8 cellular contexts compared by ENCODE assay signal in genomic region chr17:2396192-2396567, GRCh38. TPM values are rescaled to one million over a fixed set of nuclear protein-coding genes. Genes with fewer than 3 reads are reported as not detected.
DNase-seq lines count a peak whose midpoint lies in the region; ATAC-seq, FAIRE-seq and TF ChIP-seq lines count a peak whose summit lies in the region.

No MANE protein-coding gene starts in this region.

- no peaks in the 10 kb centered on the region for H3K27me3 ChIP-seq in CD8-positive, alpha-beta memory T cell (ENCODE audit: insufficient read depth, low read length, poor library complexity, severe bottlenecking)
- H3K27me3 ChIP-seq in NT2/D1 (ENCODE audit: insufficient read depth, insufficient read length) (no peaks in the 10 kb centered on the region), H1 (replicated peaks in 1 of 4; ENCODE audit: control insufficient read depth in 3 of 4, extremely low read depth in 1 of 4, insufficient read depth in 3 of 4, low read length in 3 of 4) (no peaks in the 10 kb centered on the region), osteoblast (ENCODE audit: insufficient read depth, low read length) (no peaks in the 10 kb centered on the region)

- H3K27ac Mint-ChIP-seq in CD8-positive, alpha-beta memory T cell, result peak overlapping the region; percentile 19 to 100 (median 80)

- 59% methylated on average over 7 of the region's 7 CpGs; no CpG with 5 or more reads in 1 of the 2 experiments for WGBS in H1 (ENCODE audit: extremely low coverage in 1 of 2, insufficient coverage in 1 of 2, insufficient read length in 1 of 2, insufficient replicate concordance in 2 of 2, low coverage in 1 of 2, low lambda C conversion rate in 2 of 2, missing lambda C conversion rate in 1 of 2), 2 experiments

- H3K4me1 Mint-ChIP-seq in CD8-positive, alpha-beta memory T cell, result peaks cover 38 to 66% (median 41%) of the 10 kb centered on the region in 3 donors

- peaks cover 28% of the 10 kb centered on the region for H3K79me1 ChIP-seq in H1 (ENCODE audit: low read depth, low read length)

- POLR2A ChIA-PET in CD8-positive, alpha-beta memory T cell (lab: Charles Lee), result no interaction called here
- POLR2A ChIA-PET in H1 (lab: Charles Lee; ENCODE audit: partially characterized antibody), result interaction anchor here (0.9 to 1.3 kb wide), 3 partner anchors 14 to 58 kb away, joined by 3 to 4 read pairs (median 3); no protein-coding TSS in a partner anchor

- no peak overlapping the region for H4K5ac ChIP-seq in H1 (ENCODE audit: insufficient read length, low read depth, low read length)

- no peak for FAIRE-seq in H1 (lab: Jason Lieb, UNC)

- H3K9me3 ChIP-seq in CD8-positive, alpha-beta memory T cell (ENCODE audit: low read length), result no peaks in the 10 kb centered on the region
- H3K9me3 ChIP-seq in NT2/D1 (ENCODE audit: insufficient read depth, low read length) (no peaks in the 10 kb centered on the region), H1 (ENCODE audit: insufficient read depth in 2 of 2, low read depth in 1 of 2, low read length in 1 of 2) (no peaks in the 10 kb centered on the region), osteoblast (ENCODE audit: low read depth, low read length) (no peaks in the 10 kb centered on the region)

- H3K56ac ChIP-seq in H1 (replicated peaks; ENCODE audit: insufficient read length, low read depth, low read length), result peak overlapping the region; percentile 11

- H3K4me3 ChIP-seq in CD8-positive, alpha-beta memory T cell (ENCODE audit: low read length), result no peak overlapping the region
- H3K4me3 ChIP-seq in NT2/D1 (ENCODE audit: insufficient read length, low read depth) (peak overlapping the region; percentile 43), H1 (ENCODE audit: extremely low read depth in 1 of 4, insufficient read depth in 2 of 4, low read depth in 3 of 4, low read length in 4 of 4) (peak overlapping the region; percentile 35 to 96 (median 46)), osteoblast (ENCODE audit: insufficient read depth, low read length) (peak overlapping the region; percentile 66)

- peak overlapping the region; percentile 57 for H3K4ac ChIP-seq in H1 (replicated peaks; ENCODE audit: insufficient read length, low read depth, low read length)

- H2AFZ ChIP-seq in H1 (ENCODE audit: low read length), result no peak overlapping the region
- H2AFZ ChIP-seq in osteoblast (ENCODE audit: low read length), result no peak overlapping the region

- TF ChIP-seq POLR2A in H1 (IDR thresholded peaks at IDR 0.05; ENCODE audit: control extremely low read depth in 1 of 2, low read depth in 2 of 2, low read length in 2 of 2), result no peak

- H3K23ac ChIP-seq in H1 (ENCODE audit: insufficient read length), result no peak overlapping the region

- no peak for ATAC-seq in HG03196 (IDR thresholded peaks at IDR 0.05; ENCODE audit: unreplicated experiment)
- no peak for ATAC-seq in GM19023 (IDR thresholded peaks at IDR 0.05; ENCODE audit: unreplicated experiment)

- peaks cover 56% of the 10 kb centered on the region for H3K4me1 ChIP-seq in CD8-positive, alpha-beta memory T cell (ENCODE audit: insufficient read depth, low read length)
- H3K4me1 ChIP-seq in NT2/D1 (ENCODE audit: insufficient read depth, insufficient read length), result peaks cover 40% of the 10 kb centered on the region
- H3K4me1 ChIP-seq in H1 (replicated peaks in 1 of 4; ENCODE audit: control insufficient read depth in 3 of 4, insufficient read depth in 4 of 4, low read length in 3 of 4), result peaks cover 15 to 46% (median 32%) of the 10 kb centered on the region in 4 experiments
- peaks cover 48% of the 10 kb centered on the region for H3K4me1 ChIP-seq in osteoblast (ENCODE audit: insufficient read depth, low read length)

- no peaks in the 10 kb centered on the region for H3K9me3 Mint-ChIP-seq in CD8-positive, alpha-beta memory T cell

- peak overlapping the region in 6 of 7 donors; percentile 41 to 87 (median 60) for H3K4me3 Mint-ChIP-seq in CD8-positive, alpha-beta memory T cell

- H3K9ac ChIP-seq in NT2/D1 (ENCODE audit: insufficient read length, low read depth), result peak overlapping the region; percentile 88
- peak overlapping the region in 1 of 4 experiments; percentile 46; a peak in 1 of 7 replicates for H3K9ac ChIP-seq in H1 (replicated peaks in 1 of 4; ENCODE audit: extremely low read depth in 1 of 4, low read depth in 3 of 4, low read length in 3 of 4)

- TF ChIP-seq CTCF in H1 (IDR thresholded peaks at IDR 0.05; ENCODE audit: control extremely low read depth in 1 of 3, insufficient read depth in 1 of 3, low read depth in 1 of 3, low read length in 3 of 3), result no peak
- TF ChIP-seq CTCF in osteoblast (IDR thresholded peaks at IDR 0.05; ENCODE audit: extremely low read depth, low read depth, low read length), result peak; percentile 2

- peaks cover 0 to 4% of the 10 kb centered on the region in 2 donors for H3K27me3 Mint-ChIP-seq in CD8-positive, alpha-beta memory T cell

- H2BK5ac ChIP-seq in H1 (ENCODE audit: low read depth, low read length), result peak overlapping the region; percentile 71

- CTCF ChIA-PET in CD8-positive, alpha-beta memory T cell (lab: Charles Lee), result no interaction called here
- CTCF ChIA-PET in H1 (lab: Charles Lee; ENCODE audit: partially characterized antibody), result interaction anchor here (1.3 to 1.5 kb wide), 2 partner anchors 13 to 20 kb away, joined by 3 to 9 read pairs; no protein-coding TSS in a partner anchor

- TF ChIP-seq RAD21 in H1 (IDR thresholded peaks at IDR 0.05 in 1 of 2, conservative IDR thresholded peaks at IDR 0.05 in 1 of 2; ENCODE audit: low read depth in 2 of 2, low read length in 2 of 2), result no peak

- 0 out of 2 replicates have a peak overlapping the region, but pooled peaks have one; percentile 72 for H2BK20ac ChIP-seq in H1 (ENCODE audit: low read length)

- no peak overlapping the region for H2BK120ac ChIP-seq in H1 (replicated peaks; ENCODE audit: low read depth, low read length)

- peak overlapping the region; percentile 83 for H4K91ac ChIP-seq in H1 (replicated peaks; ENCODE audit: insufficient read length, low read length)

- H2AK5ac ChIP-seq in H1 (ENCODE audit: low read depth, low read length), result peak overlapping the region; percentile 79; the same call in 1 of the 2 replicates

- H3K23me2 ChIP-seq in H1 (ENCODE audit: low read depth, low read length), result peaks cover 25% of the 10 kb centered on the region

- no peak for TF ChIP-seq EP300 in H1 (IDR thresholded peaks at IDR 0.05; ENCODE audit: borderline replicate concordance in 1 of 2, low read depth in 2 of 2, low read length in 2 of 2)

- H2BK15ac ChIP-seq in H1 (ENCODE audit: low read length), result peak overlapping the region; percentile 53

- H4K20me1 ChIP-seq in H1 (replicated peaks in 1 of 2; ENCODE audit: control insufficient read depth in 1 of 2, insufficient read depth in 2 of 2, low read length in 2 of 2) (peaks cover 8 to 18% of the 10 kb centered on the region in 2 experiments), osteoblast (ENCODE audit: insufficient read depth, low read length) (peaks cover 13% of the 10 kb centered on the region)

- H2BK12ac ChIP-seq in H1 (ENCODE audit: low read depth, low read length), result peak overlapping the region; percentile 87; the same call in 1 of the 2 replicates

- peak overlapping the region; percentile 60 for H3K18ac ChIP-seq in H1 (ENCODE audit: extremely low read depth, low read length)

- H3K36me3 ChIP-seq in CD8-positive, alpha-beta memory T cell (ENCODE audit: insufficient read depth, low read length), result no peaks in the 10 kb centered on the region
- H3K36me3 ChIP-seq in NT2/D1 (ENCODE audit: insufficient read depth, insufficient read length, low read length), result peaks cover 3% of the 10 kb centered on the region
- no peaks in the 10 kb centered on the region for H3K36me3 ChIP-seq in H1 (ENCODE audit: control insufficient read depth in 2 of 4, insufficient read depth in 4 of 4, low read length in 3 of 4)
- no peaks in the 10 kb centered on the region for H3K36me3 ChIP-seq in osteoblast (ENCODE audit: insufficient read depth, low read length)

- peak overlapping the region; percentile 35 for H3K27ac ChIP-seq in CD8-positive, alpha-beta memory T cell (ENCODE audit: low read depth, low read length)
- H3K27ac ChIP-seq in H1 (ENCODE audit: low read depth, low read length) (no peak overlapping the region; the same call in 1 of the 2 replicates), osteoblast (ENCODE audit: low read depth, low read length) (peak overlapping the region; percentile 89)

- H3K14ac ChIP-seq in H1 (ENCODE audit: insufficient read length), result no peak overlapping the region

- no peak for DNase-seq in CD8-positive, alpha-beta memory T cell
- DNase-seq in NT2/D1 (ENCODE audit: low read depth, low spot score) (no peak), H1 (ENCODE audit: low read depth in 1 of 2, low spot score in 2 of 2) (no peak), osteoblast (ENCODE audit: insufficient read length, low spot score, missing footprints) (no peak), NCI-H446 (lab: John Stamatoyannopoulos, UW) (no peak), CD1c-positive myeloid dendritic cell (ENCODE audit: extremely low spot score) (no peak)

- H3K79me2 ChIP-seq in H1 (ENCODE audit: control insufficient read depth in 1 of 2, insufficient read depth in 2 of 2, low read length in 2 of 2) (peaks cover 0 to 50% of the 10 kb centered on the region in 2 experiments; a peak in 2 of 4 replicates), osteoblast (ENCODE audit: insufficient read depth, low read length) (peaks cover 69% of the 10 kb centered on the region)

- H3K4me2 ChIP-seq in H1 (ENCODE audit: insufficient read depth in 1 of 2, low read depth in 2 of 2, low read length in 2 of 2) (peak overlapping the region; percentile 75 to 94), osteoblast (ENCODE audit: insufficient read depth, low read length) (peak overlapping the region; percentile 80)

- peaks cover 0 to 15% (median 0%) of the 10 kb centered on the region in 3 donors for H3K36me3 Mint-ChIP-seq in CD8-positive, alpha-beta memory T cell

- H4K8ac ChIP-seq in H1 (ENCODE audit: extremely low read depth, insufficient read depth, low read length), result peak overlapping the region; percentile 42; the same call in 1 of the 2 replicates

RNA-seq across cellular contexts. Expression of gene MNT, which starts 4.7 kb away (rescaled TPM):
- total RNA-seq in CD8-positive, alpha-beta memory T cell, result 10 to 100 TPM; 21.5 to 24.3 TPM
- 1.2 TPM for polyA plus RNA-seq in CD8-positive, alpha-beta memory T cell
- total RNA-seq in H1 (2021; fragmentation: NEBNext Ultra II Directional; extraction: Animal tissue kit (Norgen Biotek cat#: 25700)), result 16.3 and 17.3 TPM in 2 replicates
- polyA plus RNA-seq in H1 (2011; rRNA removed), result 5.0 and 9.0 TPM in 2 replicates
- 6.1 TPM for polyA plus RNA-seq in H1 (2011; cell fraction: cytosol; rRNA removed)
- polyA plus RNA-seq in H1 (2011; cell fraction: nucleus; rRNA removed), result 12.8 TPM
- polyA plus RNA-seq in H1 (2012, experiment 1 of 2), result 10.9 to 15.7 TPM (median 13.9 TPM) in 4 replicates
- polyA plus RNA-seq in H1 (2012, experiment 2 of 2), result 7.1 TPM
- polyA plus RNA-seq in H1 (2013, experiment 1 of 2), result 12.5 TPM
- polyA plus RNA-seq in H1 (2013, experiment 2 of 2), result 10.8 TPM
- polyA minus RNA-seq in H1 (2011; rRNA and poly(A)+ RNA removed), result 3.2 and 4.2 TPM in 2 replicates
- polyA minus RNA-seq in H1 (2011; cell fraction: cytosol; rRNA and poly(A)+ RNA removed), result 8.7 TPM
- 6.2 TPM for polyA minus RNA-seq in H1 (2011; cell fraction: nucleus; rRNA and poly(A)+ RNA removed)
- total RNA-seq in osteoblast, result 12.3 and 14.1 TPM in 2 replicates

RNA-seq across cellular contexts. Expression of gene SGSM2, which starts 58.9 kb away (rescaled TPM):
- total RNA-seq in CD8-positive, alpha-beta memory T cell, result 10 to 100 TPM; 39.8 to 43.1 TPM
- 16.3 TPM for polyA plus RNA-seq in CD8-positive, alpha-beta memory T cell
- 38.7 and 44.5 TPM in 2 replicates for total RNA-seq in H1 (2021; fragmentation: NEBNext Ultra II Directional; extraction: Animal tissue kit (Norgen Biotek cat#: 25700))
- 77.7 and 93.1 TPM in 2 replicates for polyA plus RNA-seq in H1 (2011; rRNA removed)
- 74.8 TPM for polyA plus RNA-seq in H1 (2011; cell fraction: cytosol; rRNA removed)
- 421 TPM for polyA plus RNA-seq in H1 (2011; cell fraction: nucleus; rRNA removed)
- polyA plus RNA-seq in H1 (2012, experiment 1 of 2), result 50.0 to 79.8 TPM (median 73.4 TPM) in 4 replicates
- 44.8 TPM for polyA plus RNA-seq in H1 (2012, experiment 2 of 2)
- 23.4 TPM for polyA plus RNA-seq in H1 (2013, experiment 1 of 2)
- polyA plus RNA-seq in H1 (2013, experiment 2 of 2), result 21.0 TPM
- 33.4 and 41.5 TPM in 2 replicates for polyA minus RNA-seq in H1 (2011; rRNA and poly(A)+ RNA removed)
- polyA minus RNA-seq in H1 (2011; cell fraction: cytosol; rRNA and poly(A)+ RNA removed), result 26.7 TPM
- polyA minus RNA-seq in H1 (2011; cell fraction: nucleus; rRNA and poly(A)+ RNA removed), result 56.2 TPM
- 35.4 and 37.3 TPM in 2 replicates for total RNA-seq in osteoblast

RNA-seq across cellular contexts. Expression of gene TSR1, which starts 59.9 kb away (rescaled TPM):
- 10 to 100 TPM; 97.7 to 99.4 TPM for total RNA-seq in CD8-positive, alpha-beta memory T cell
- 22.0 TPM for polyA plus RNA-seq in CD8-positive, alpha-beta memory T cell
- total RNA-seq in H1 (2021; fragmentation: NEBNext Ultra II Directional; extraction: Animal tissue kit (Norgen Biotek cat#: 25700)), result 69.7 and 77.0 TPM in 2 replicates
- polyA plus RNA-seq in H1 (2011; rRNA removed), result 14.5 and 17.1 TPM in 2 replicates
- 15.8 TPM for polyA plus RNA-seq in H1 (2011; cell fraction: cytosol; rRNA removed)
- 40.3 TPM for polyA plus RNA-seq in H1 (2011; cell fraction: nucleus; rRNA removed)
- polyA plus RNA-seq in H1 (2012, experiment 1 of 2), result 60.2 to 78.2 TPM (median 70.7 TPM) in 4 replicates
- 7.7 TPM for polyA plus RNA-seq in H1 (2012, experiment 2 of 2)
- polyA plus RNA-seq in H1 (2013, experiment 1 of 2), result 30.5 TPM
- 29.4 TPM for polyA plus RNA-seq in H1 (2013, experiment 2 of 2)
- 32.6 and 37.5 TPM in 2 replicates for polyA minus RNA-seq in H1 (2011; rRNA and poly(A)+ RNA removed)
- 52.0 TPM for polyA minus RNA-seq in H1 (2011; cell fraction: cytosol; rRNA and poly(A)+ RNA removed)
- 82.5 TPM for polyA minus RNA-seq in H1 (2011; cell fraction: nucleus; rRNA and poly(A)+ RNA removed)
- total RNA-seq in osteoblast, result 37.7 and 42.0 TPM in 2 replicates
